ENCODE assay signal across 16 cellular contexts in genomic region chr20:53550590-53551187, GRCh38.
"Had no signal": no experiment of that assay in that cellular context is flagged by ENCODE, and none has a peak within 500 bp of the region (broad histone marks: within the 10 kb centered on the region; RNA-seq: fewer than 3 reads in every experiment).

No MANE protein-coding gene starts in this region.

- ATAC-seq: activated CD8-positive, alpha-beta T cell treated with anti-CD3 and anti-CD28 coated beads for 36 hours; activated naive CD8-positive, alpha-beta T cell treated with anti-CD3 and anti-CD28 coated beads, Interleukin-2, amount 50 U/mL, for 24 hours; activated T-cell treated with anti-CD3 and anti-CD28 coated beads, Interleukin-2, amount 50 U/mL, for 72 hours; gastroesophageal sphincter; upper lobe of right lung had no signal

- H3K4me1 ChIP-seq: colonic mucosa had no signal

- H3K36me3 ChIP-seq: colonic mucosa, gastroesophageal sphincter, left ventricle myocardium inferior, ovary, upper lobe of right lung, WERI-Rb-1 had no signal

- H3K9me3 ChIP-seq: colonic mucosa, gastroesophageal sphincter, left ventricle myocardium inferior, ovary, upper lobe of right lung had no signal

- H3K27me3 ChIP-seq: colonic mucosa, gastroesophageal sphincter, ovary, upper lobe of right lung had no signal

- H3K27ac ChIP-seq: colonic mucosa, gastroesophageal sphincter, left ventricle myocardium inferior, ovary, upper lobe of right lung, WERI-Rb-1 had no signal

- H3K4me3 ChIP-seq: colonic mucosa, gastroesophageal sphincter, left ventricle myocardium inferior, ovary, upper lobe of right lung had no signal

- DNase-seq: activated CD4-positive, alpha-beta T cell treated with anti-CD3 and anti-CD28 coated beads for 4 hours; activated CD8-positive, alpha-beta memory T cell treated with anti-CD3 and anti-CD28 coated beads, Interleukin-2, amount 50 U/mL, for 4 hours; activated CD8-positive, alpha-beta T cell treated with anti-CD3 and anti-CD28 coated beads for 36 hours; activated naive CD8-positive, alpha-beta T cell treated with anti-CD3 and anti-CD28 coated beads, Interleukin-2, amount 50 U/mL, for 24 hours; activated T-cell treated with anti-CD3 and anti-CD28 coated beads, Interleukin-2, amount 50 U/mL, for 72 hours; colonic mucosa; effector CD4-positive, alpha-beta T cell; kidney; left ventricle myocardium inferior; nephron progenitor cell; ovary; stimulated activated CD4-positive, alpha-beta T cell treated with anti-CD3 and anti-CD28 coated beads, Interleukin-4, amount 100 ng/mL, for 1 hour; stimulated activated CD8-positive, alpha-beta memory T cell treated with anti-CD3 and anti-CD28 coated beads, Interleukin-4, amount 100 ng/mL, for 48 hours; upper lobe of right lung; WERI-Rb-1 had no signal
